ENCODE assay signal across 13 cellular contexts in genomic region chr16:85202051-85202601, GRCh38.
A peak's percentile ranks its signal among the peaks of the same experiment; 100 is the strongest.
DNase-seq lines count a peak whose midpoint lies in the region; ATAC-seq and TF ChIP-seq lines count a peak whose summit lies in the region.
"Had no signal": no experiment of that assay in that cellular context is flagged by ENCODE, and none has a peak within 500 bp of the region (broad histone marks: within the 10 kb centered on the region; RNA-seq: fewer than 3 reads in every experiment).

No MANE protein-coding gene starts in this region.

- H3K27ac ChIP-seq in Panc1 (ENCODE audit: low read length) (0 out of 2 replicates have a peak overlapping the region, but pooled peaks have one; percentile 17), esophagus muscularis mucosa (replicated peaks in 1 of 4) (peak overlapping the region; percentile 74 to 82 (median 81)), thyroid gland (peak overlapping the region; percentile 26 to 62 (median 36))

- intact Hi-C loops in Panc1 (cut with micrococcal nuclease; ENCODE audit: unreplicated experiment) = no loop called here
- intact Hi-C loops in esophagus muscularis mucosa (cut with DNase I) = no loop called here
- intact Hi-C loops in thyroid gland (cut with DNase I) = no loop called here

- H3K4me3 ChIP-seq in Panc1 (ENCODE audit: low read depth in 2 of 2, low read length in 2 of 2) (no peak overlapping the region), esophagus muscularis mucosa (no peak overlapping the region), thyroid gland (replicated peaks in 1 of 3) (no peak overlapping the region)

- peak overlapping the region; percentile 10 to 56 (median 37) for H3K4me3 Mint-ChIP-seq in nephron
- H3K4me3 Mint-ChIP-seq: activated B cell treated with CpG ODN at 0.5 μM for 24 hours; dendritic cell treated with granulocyte-macrophage colony-stimulating factor and Interleukin-4, amounts not matched to agents 40 ng/mL and 50 ng/mL, for 4 days; stimulated activated naive CD8-positive, alpha-beta T cell treated with anti-CD3 and anti-CD28 coated beads, Interleukin-15, amount 100 ng/mL, for 72 hours had no signal

- in situ Hi-C loops in Panc1 (cut with HindIII; ENCODE audit: low pct_unique_long_range_greater_than_20kb, low sequenced_read_pairs) = no loop called here

- no peaks in the 10 kb centered on the region for H3K36me3 ChIP-seq in Panc1 (ENCODE audit: control insufficient read depth, insufficient read depth, low read length)
- no peaks in the 10 kb centered on the region for H3K36me3 ChIP-seq in esophagus muscularis mucosa
- H3K36me3 ChIP-seq in thyroid gland = no peaks in the 10 kb centered on the region

- H3K27me3 Mint-ChIP-seq in nephron (ENCODE audit: low read depth) = no peaks in the 10 kb centered on the region

- POLR2A ChIA-PET in Panc1 (lab: Charles Lee) = no interaction called here

- TF ChIP-seq EP300 in esophagus muscularis mucosa (IDR thresholded peaks at IDR 0.05) = no peak

- no peaks in the 10 kb centered on the region for H3K9me3 ChIP-seq in Panc1 (ENCODE audit: control insufficient read depth, insufficient read depth, low read depth, low read length)
- no peaks in the 10 kb centered on the region for H3K9me3 ChIP-seq in esophagus muscularis mucosa
- H3K9me3 ChIP-seq in thyroid gland = no peaks in the 10 kb centered on the region

- no TSS peak for BruUV-seq in Panc1 (replicated peaks; lab: Mats Ljungman, UMichigan)

- H3K4me1 Mint-ChIP-seq in nephron = peaks cover 74% of the 10 kb centered on the region
- H3K4me1 Mint-ChIP-seq: activated B cell treated with CpG ODN at 0.5 μM for 24 hours; stimulated activated naive CD8-positive, alpha-beta T cell treated with anti-CD3 and anti-CD28 coated beads, Interleukin-15, amount 100 ng/mL, for 72 hours had no signal

- ATAC-seq in Panc1 = no peak
- no peak for ATAC-seq in GM19455 (IDR thresholded peaks at IDR 0.05; ENCODE audit: unreplicated experiment)
- ATAC-seq in GM21576 (IDR thresholded peaks at IDR 0.05; ENCODE audit: unreplicated experiment) = no peak
- no peak for ATAC-seq in HG02981 (IDR thresholded peaks at IDR 0.05; ENCODE audit: unreplicated experiment)
- ATAC-seq: stimulated activated naive CD8-positive, alpha-beta T cell treated with anti-CD3 and anti-CD28 coated beads, Interleukin-15, amount 100 ng/mL, for 72 hours had no signal

- no peaks in the 10 kb centered on the region for H3K36me3 Mint-ChIP-seq in nephron (ENCODE audit: low read depth)

- peak overlapping the region; percentile 91 to 98 (median 93) for H3K27ac Mint-ChIP-seq in nephron
- H3K27ac Mint-ChIP-seq: activated B cell treated with CpG ODN at 0.5 μM for 24 hours; dendritic cell treated with granulocyte-macrophage colony-stimulating factor and Interleukin-4, amounts not matched to agents 40 ng/mL and 50 ng/mL, for 4 days had no signal

- 71% methylated on average over 14 of the region's 14 CpGs for WGBS in esophagus muscularis mucosa
- WGBS in thyroid gland, 2 donors = 63 to 75% methylated on average over 14 of the region's 14 CpGs

- H3K4me1 ChIP-seq in Panc1 (ENCODE audit: control insufficient read depth, insufficient read depth, low read length) = peaks cover 10% of the 10 kb centered on the region
- peaks cover 45 to 99% (median 96%) of the 10 kb centered on the region in 4 donors for H3K4me1 ChIP-seq in esophagus muscularis mucosa
- peaks cover 16 to 38% of the 10 kb centered on the region in 2 donors for H3K4me1 ChIP-seq in thyroid gland

- no peaks in the 10 kb centered on the region for H3K9me3 Mint-ChIP-seq in nephron
- H3K9me3 Mint-ChIP-seq: activated B cell treated with CpG ODN at 0.5 μM for 24 hours; dendritic cell treated with granulocyte-macrophage colony-stimulating factor and Interleukin-4, amounts not matched to agents 40 ng/mL and 50 ng/mL, for 4 days; stimulated activated naive CD8-positive, alpha-beta T cell treated with anti-CD3 and anti-CD28 coated beads, Interleukin-15, amount 100 ng/mL, for 72 hours had no signal

- DNase-seq in Panc1 (ENCODE audit: low read depth, low spot score) = no peak
- DNase-seq in esophagus muscularis mucosa (ENCODE audit: extremely low spot score) = no peak
- no peak for DNase-seq in thyroid gland
- no peak for DNase-seq in activated CD4-positive, CD25-positive, alpha-beta regulatory T cell (lab: John Stamatoyannopoulos, UW)
- DNase-seq: activated B cell treated with CpG ODN at 0.5 μM for 24 hours; DMS79 treated with DMSO at 0.1 percent for 48 hours; KG1; stimulated activated naive CD8-positive, alpha-beta T cell treated with anti-CD3 and anti-CD28 coated beads, Interleukin-15, amount 100 ng/mL, for 72 hours had no signal

- CTCF ChIA-PET in Panc1 (lab: Charles Lee) = no interaction called here

- no peak for TF ChIP-seq CTCF in Panc1 (IDR thresholded peaks at IDR 0.05)
- TF ChIP-seq CTCF in esophagus muscularis mucosa (IDR thresholded peaks at IDR 0.05) = no peak
- no peak for TF ChIP-seq CTCF in nephron (IDR thresholded peaks at IDR 0.05; ENCODE audit: unreplicated experiment in 3 of 3)
- no peak for TF ChIP-seq CTCF in thyroid gland (IDR thresholded peaks at IDR 0.05)

- H3K27me3 ChIP-seq in Panc1 (ENCODE audit: control insufficient read depth, insufficient read depth, low read length) (no peaks in the 10 kb centered on the region), esophagus muscularis mucosa (no peaks in the 10 kb centered on the region), thyroid gland (no peaks in the 10 kb centered on the region)

- TF ChIP-seq POLR2A in esophagus muscularis mucosa (IDR thresholded peaks at IDR 0.05; ENCODE audit: low read depth) = no peak
- TF ChIP-seq POLR2A in thyroid gland (IDR thresholded peaks at IDR 0.05) = no peak

Comparison
In these comparisons a context has a peak if more than half of its experiments do, and no peak if none do; other contexts are left out.
1. H3K27ac ChIP-seq: peak in every context shown above with its lines; median percentile 81 in esophagus muscularis mucosa; 36 in thyroid gland; 17 in Panc1.